21 cellular contexts compared by ENCODE assay signal in the genomic region with DNA sequence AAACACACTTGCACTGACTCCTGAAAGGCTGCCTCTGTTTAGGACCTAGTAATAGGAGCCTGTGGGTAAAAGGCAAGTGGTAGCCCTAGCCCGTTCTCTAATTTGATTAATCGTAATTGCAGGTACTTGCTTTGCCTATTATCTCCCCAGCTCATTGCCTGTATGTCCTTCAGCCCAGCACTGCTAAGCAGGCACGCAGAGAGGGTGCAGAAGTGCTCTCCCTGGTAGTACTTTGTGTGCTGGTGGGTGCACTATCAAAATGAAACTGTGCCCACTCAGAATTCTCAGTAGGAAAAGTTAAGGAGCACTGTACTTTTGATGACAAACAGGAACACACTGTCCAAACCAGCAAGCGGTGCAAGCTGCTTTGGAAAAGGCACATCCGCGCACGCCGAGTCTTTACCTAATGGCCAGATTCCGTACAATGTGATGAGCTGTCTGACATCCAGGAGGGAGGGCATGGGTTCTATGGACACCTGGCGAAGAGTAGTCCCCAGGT.
A peak's percentile ranks its signal among the peaks of the same experiment; 100 is the strongest.
DNase-seq lines count a peak whose midpoint lies in the region; ATAC-seq, FAIRE-seq and TF ChIP-seq lines count a peak whose summit lies in the region.
"Had no signal": no experiment of that assay in that cellular context is flagged by ENCODE, and none has a peak within 500 bp of the region (broad histone marks: within the 10 kb centered on the region; RNA-seq: fewer than 3 reads in every experiment).

No MANE protein-coding gene starts in this region.

- no peaks in the 10 kb centered on the region for H3K27me3 ChIP-seq in right atrium auricular region
- H3K27me3 ChIP-seq in esophagus muscularis mucosa = peaks cover 0 to 39% (median 0%) of the 10 kb centered on the region in 4 donors
- no peaks in the 10 kb centered on the region for H3K27me3 ChIP-seq in vagina

- no peak for TF ChIP-seq EP300 in esophagus muscularis mucosa (IDR thresholded peaks at IDR 0.05)

- FAIRE-seq in GM19239 (lab: Jason Lieb, UNC) = no peak

- WGBS in esophagus muscularis mucosa = 97% methylated on average over 8 of the region's 10 CpGs

- TF ChIP-seq POLR2A in esophagus muscularis mucosa (IDR thresholded peaks at IDR 0.05; ENCODE audit: low read depth) (no peak), vagina (IDR thresholded peaks at IDR 0.05) (no peak)

- H3K4me3 ChIP-seq in right atrium auricular region (no peak overlapping the region), esophagus muscularis mucosa (no peak overlapping the region), vagina (no peak overlapping the region)

- H3K27ac ChIP-seq in right atrium auricular region (no peak overlapping the region), esophagus muscularis mucosa (replicated peaks in 1 of 4) (no peak overlapping the region), vagina (no peak overlapping the region)
- H3K27ac ChIP-seq: 22Rv1 had no signal

- peak; percentile 12 for DNase-seq in NCI-H1436 (lab: John Stamatoyannopoulos, UW)
- DNase-seq in NCI-H1436 treated with DMSO at 0.1 percent for 48 hours (lab: John Stamatoyannopoulos, UW) = no peak
- peak; percentile 21 for DNase-seq in right atrium auricular region (ENCODE audit: low spot score)
- DNase-seq in left ventricle myocardium superior = no peak
- peak; percentile 75 for DNase-seq in esophagus muscularis mucosa (ENCODE audit: extremely low spot score)
- peak; percentile 60 to 91 for DNase-seq in vagina (ENCODE audit: extremely low spot score in 2 of 2)
- DNase-seq in AG08395 (ENCODE audit: low spot score) = no peak
- no peak for DNase-seq in GM19239 (ENCODE audit: insufficient read length, low spot score)
- DNase-seq: Caco-2, DMS153, GF-D8, H7, KG1, MV-4-11, NCI-H2029, NCI-H2171 treated with DMSO at 0.1 percent for 48 hours, NCI-H446, NCI-H774, SHP77, SK-N-SH had no signal

- no peaks in the 10 kb centered on the region for H3K36me3 ChIP-seq in right atrium auricular region
- H3K36me3 ChIP-seq in esophagus muscularis mucosa = no peaks in the 10 kb centered on the region
- H3K36me3 ChIP-seq in vagina = no peaks in the 10 kb centered on the region

- no peak for TF ChIP-seq CTCF in right atrium auricular region (IDR thresholded peaks at IDR 0.05)
- TF ChIP-seq CTCF in esophagus muscularis mucosa (IDR thresholded peaks at IDR 0.05) = no peak
- no peak for TF ChIP-seq CTCF in vagina (IDR thresholded peaks at IDR 0.05)

- H3K4me1 ChIP-seq in right atrium auricular region (no peaks in the 10 kb centered on the region), esophagus muscularis mucosa (peaks cover 0 to 10% (median 0%) of the 10 kb centered on the region in 4 donors), vagina (no peaks in the 10 kb centered on the region)
- H3K4me1 ChIP-seq: Caco-2 had no signal

- intact Hi-C loops in left ventricle myocardium superior (cut with micrococcal nuclease) (no loop called here), esophagus muscularis mucosa (cut with DNase I) (no loop called here), vagina (cut with DNase I) (no loop called here)

- no peak for ATAC-seq in left ventricle myocardium superior

- H3K9me3 ChIP-seq in right atrium auricular region (no peaks in the 10 kb centered on the region), esophagus muscularis mucosa (no peaks in the 10 kb centered on the region), vagina (no peaks in the 10 kb centered on the region)
- H3K9me3 ChIP-seq: Caco-2, SK-N-SH had no signal

Comparison
In these comparisons a context has a peak if more than half of its experiments do, and no peak if none do; other contexts are left out.
1. DNase-seq: peak in NCI-H1436 (single experiment), right atrium auricular region (single experiment), esophagus muscularis mucosa (single experiment) and vagina (2 of 2); none in NCI-H1436 treated with DMSO at 0.1 percent for 48 hours (single experiment), left ventricle myocardium superior (single experiment), AG08395 (single experiment) and GM19239 (single experiment).